ENCODE assay signal across 10 cellular contexts in genomic region chr20:62159835-62160234, GRCh38. TPM values are rescaled to one million over a fixed set of nuclear protein-coding genes. Genes with fewer than 3 reads are reported as not detected.
DNase-seq lines count a peak whose midpoint lies in the region; ATAC-seq and TF ChIP-seq lines count a peak whose summit lies in the region.
"Had no signal": no experiment of that assay in that cellular context is flagged by ENCODE, and none has a peak within 500 bp of the region (broad histone marks: within the 10 kb centered on the region; RNA-seq: fewer than 3 reads in every experiment).

No MANE protein-coding gene starts in this region.

- H3K4me1 Mint-ChIP-seq in activated naive CD8-positive, alpha-beta T cell treated with anti-CD3 and anti-CD28 coated beads, Interleukin-2, amount 10 ng/mL, durations not matched to agents 7 days and 5 days = peaks cover 5% of the 10 kb centered on the region
- peaks cover 11% of the 10 kb centered on the region for H3K4me1 Mint-ChIP-seq in type B pancreatic cell (ENCODE audit: unreplicated experiment)

- no peaks in the 10 kb centered on the region for H3K9me3 ChIP-seq in suprapubic skin

- no peaks in the 10 kb centered on the region for H3K9me3 Mint-ChIP-seq in activated naive CD8-positive, alpha-beta T cell treated with anti-CD3 and anti-CD28 coated beads, Interleukin-2, amount 10 ng/mL, durations not matched to agents 7 days and 5 days
- no peaks in the 10 kb centered on the region for H3K9me3 Mint-ChIP-seq in type B pancreatic cell

- ATAC-seq in activated naive CD8-positive, alpha-beta T cell treated with anti-CD3 and anti-CD28 coated beads, Interleukin-2, amount 10 ng/mL, durations not matched to agents 7 days and 5 days (ENCODE audit: low read depth) = peak; percentile 22

- TF ChIP-seq POLR2A in NB4 (IDR thresholded peaks at IDR 0.05; ENCODE audit: extremely low read depth, insufficient read length) (no peak), suprapubic skin (IDR thresholded peaks at IDR 0.05) (no peak)

- DNase-seq in GM12864 (ENCODE audit: low read depth) (peak; percentile 57), NB4 (ENCODE audit: low read depth) (peak; percentile 30), cerebellar nuclear complex (lab: John Stamatoyannopoulos, UW) (no peak), type B pancreatic cell (ENCODE audit: extremely low spot score, unreplicated experiment) (no peak), hippocampal formation (lab: John Stamatoyannopoulos, UW) (no peak), suprapubic skin (ENCODE audit: low spot score in 2 of 2) (no peak)
- no peak for DNase-seq in activated naive CD8-positive, alpha-beta T cell treated with anti-CD3 and anti-CD28 coated beads, Interleukin-2, amount 10 ng/mL, durations not matched to agents 7 days and 5 days
- peak; percentile 61 to 70 for DNase-seq in stimulated activated CD4-positive, alpha-beta T cell treated with anti-CD3 and anti-CD28 coated beads, Interleukin-15, amount 100 ng/mL, for 48 hours (ENCODE audit: low read depth in 2 of 2)
- DNase-seq: DMS79 treated with DMSO at 0.1 percent for 48 hours had no signal

- peak overlapping the region; percentile 22 for H3K4me3 Mint-ChIP-seq in activated naive CD8-positive, alpha-beta T cell treated with anti-CD3 and anti-CD28 coated beads, Interleukin-2, amount 10 ng/mL, durations not matched to agents 7 days and 5 days
- no peak overlapping the region for H3K4me3 Mint-ChIP-seq in type B pancreatic cell
- H3K4me3 Mint-ChIP-seq: activated naive CD8-positive, alpha-beta T cell had no signal

- TF ChIP-seq CTCF in GM12864 (IDR thresholded peaks at IDR 0.05; ENCODE audit: low read depth, low read length, missing control alignments) = no peak
- no peak for TF ChIP-seq CTCF in NB4 (IDR thresholded peaks at IDR 0.05; ENCODE audit: low read depth, low read length)
- no peak for TF ChIP-seq CTCF in type B pancreatic cell (conservative IDR thresholded peaks at IDR 0.05)
- no peak for TF ChIP-seq CTCF in suprapubic skin (IDR thresholded peaks at IDR 0.05)

- no peak overlapping the region for H3K27ac ChIP-seq in suprapubic skin

- peak overlapping the region; percentile 30 for H3K27ac Mint-ChIP-seq in activated naive CD8-positive, alpha-beta T cell treated with anti-CD3 and anti-CD28 coated beads, Interleukin-2, amount 10 ng/mL, durations not matched to agents 7 days and 5 days
- H3K27ac Mint-ChIP-seq in type B pancreatic cell = no peak overlapping the region
- H3K27ac Mint-ChIP-seq: activated naive CD8-positive, alpha-beta T cell had no signal

- H3K4me3 ChIP-seq in GM12864 (ENCODE audit: low read depth, low read length) (no peak overlapping the region), NB4 (ENCODE audit: low read depth, low read length) (no peak overlapping the region), suprapubic skin (no peak overlapping the region)

- H3K27me3 Mint-ChIP-seq in activated naive CD8-positive, alpha-beta T cell treated with anti-CD3 and anti-CD28 coated beads, Interleukin-2, amount 10 ng/mL, durations not matched to agents 7 days and 5 days = no peaks in the 10 kb centered on the region
- H3K27me3 Mint-ChIP-seq in type B pancreatic cell = no peaks in the 10 kb centered on the region
- H3K27me3 Mint-ChIP-seq: activated naive CD8-positive, alpha-beta T cell had no signal

- H3K27me3 ChIP-seq in suprapubic skin = no peaks in the 10 kb centered on the region

- 57% methylated on average over 9 of the region's 14 CpGs for WGBS in suprapubic skin

- peaks cover 50% of the 10 kb centered on the region for H3K36me3 ChIP-seq in suprapubic skin

- peaks cover 5% of the 10 kb centered on the region for H3K36me3 Mint-ChIP-seq in activated naive CD8-positive, alpha-beta T cell treated with anti-CD3 and anti-CD28 coated beads, Interleukin-2, amount 10 ng/mL, durations not matched to agents 7 days and 5 days
- H3K36me3 Mint-ChIP-seq in type B pancreatic cell = peaks cover 2% of the 10 kb centered on the region
- H3K36me3 Mint-ChIP-seq: activated naive CD8-positive, alpha-beta T cell had no signal

- H3K4me1 ChIP-seq in suprapubic skin = peaks cover 35% of the 10 kb centered on the region

- POLR2A ChIA-PET in activated naive CD8-positive, alpha-beta T cell treated with anti-CD3 and anti-CD28 coated beads, Interleukin-2, amount 10 ng/mL, durations not matched to agents 7 days and 5 days (lab: Charles Lee) = no interaction called here

- TF ChIP-seq EP300 in suprapubic skin (IDR thresholded peaks at IDR 0.05) = no peak

RNA-seq across cellular contexts. Expression of gene SS18L1, which starts 16.3 kb away (rescaled TPM):
- 10 to 100 TPM; 21.0 to 23.3 TPM for total RNA-seq in activated naive CD8-positive, alpha-beta T cell treated with anti-CD3 and anti-CD28 coated beads, Interleukin-2, amount 10 ng/mL, durations not matched to agents 7 days and 5 days
- total RNA-seq in type B pancreatic cell (ENCODE audit: low replicate concordance) (20.5 and 25.5 TPM in 2 replicates), suprapubic skin (10 to 100 TPM; 23.3 to 81.1 (median 26.9) TPM)

RNA-seq across cellular contexts. Expression of gene PSMA7, which starts 16.6 kb away (rescaled TPM):
- 100 to 1,000 TPM; 219 to 236 TPM for total RNA-seq in activated naive CD8-positive, alpha-beta T cell treated with anti-CD3 and anti-CD28 coated beads, Interleukin-2, amount 10 ng/mL, durations not matched to agents 7 days and 5 days
- total RNA-seq in type B pancreatic cell (ENCODE audit: low replicate concordance) = 207 and 236 TPM in 2 replicates
- 100 to 1,000 TPM; 163 to 226 (median 208) TPM for total RNA-seq in suprapubic skin

RNA-seq across cellular contexts. Expression of gene MTG2, which starts 23.0 kb away (rescaled TPM):
- total RNA-seq in activated naive CD8-positive, alpha-beta T cell treated with anti-CD3 and anti-CD28 coated beads, Interleukin-2, amount 10 ng/mL, durations not matched to agents 7 days and 5 days = 10 to 100 TPM; 34.9 to 39.5 TPM
- total RNA-seq in type B pancreatic cell (ENCODE audit: low replicate concordance) (35.6 and 37.4 TPM in 2 replicates), suprapubic skin (10 to 100 TPM; 19.1 to 43.0 (median 30.3) TPM)

RNA-seq across cellular contexts. Expression of gene LSM14B, which starts 37.6 kb away (rescaled TPM):
- 10 to 100 TPM; 45.1 to 45.5 TPM for total RNA-seq in activated naive CD8-positive, alpha-beta T cell treated with anti-CD3 and anti-CD28 coated beads, Interleukin-2, amount 10 ng/mL, durations not matched to agents 7 days and 5 days
- total RNA-seq in type B pancreatic cell (ENCODE audit: low replicate concordance) = 45.6 and 66.3 TPM in 2 replicates
- 10 to 100 TPM; 32.4 to 45.7 (median 37.0) TPM for total RNA-seq in suprapubic skin

Comparison
In these comparisons a context has a peak if more than half of its experiments do, and no peak if none do; other contexts are left out.
1. DNase-seq: peak in GM12864 (single experiment), NB4 (single experiment) and stimulated activated CD4-positive, alpha-beta T cell treated with anti-CD3 and anti-CD28 coated beads, Interleukin-15, amount 100 ng/mL, for 48 hours (2 of 2); none in activated naive CD8-positive, alpha-beta T cell treated with anti-CD3 and anti-CD28 coated beads, Interleukin-2, amount 10 ng/mL, durations not matched to agents 7 days and 5 days (single experiment), cerebellar nuclear complex (0 of 2), type B pancreatic cell (single experiment), hippocampal formation (0 of 2) and suprapubic skin (0 of 2).